In the genomic region with DNA sequence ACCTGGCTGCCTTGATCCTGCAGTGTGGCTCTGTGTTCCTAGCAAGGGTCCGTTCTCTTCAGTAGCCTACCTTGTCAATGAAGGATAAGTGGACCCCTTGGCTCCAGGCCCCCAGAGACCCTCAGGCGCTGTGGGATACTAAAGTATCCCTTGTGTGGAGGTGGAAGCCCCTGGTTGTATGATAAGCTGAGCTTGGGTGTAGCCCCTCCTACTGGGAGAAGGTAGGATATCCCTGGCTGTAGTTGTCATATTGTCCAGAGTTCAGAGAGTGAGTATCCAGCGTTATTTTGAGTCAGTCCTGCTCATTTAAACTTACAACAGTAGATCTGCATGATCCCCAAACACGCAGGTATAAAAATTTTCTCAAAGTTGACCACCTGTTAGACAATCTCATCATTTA, we compare ENCODE assay signal across 26 cellular contexts.
"Had no signal": no experiment of that assay in that cellular context is flagged by ENCODE, and none has a peak within 500 bp of the region (broad histone marks: within the 10 kb centered on the region; RNA-seq: fewer than 3 reads in every experiment).

No MANE protein-coding gene starts in this region.

- H2AFZ ChIP-seq: PC-9 had no signal

- H3K27me3 Mint-ChIP-seq: activated CD8-positive, alpha-beta memory T cell treated with anti-CD3 and anti-CD28 coated beads, Interleukin-2, amount 10 ng/mL, durations not matched to agents 7 days and 5 days; activated naive CD4-positive, alpha-beta T cell treated with anti-CD3 and anti-CD28 coated beads, Interleukin-2, amount 50 U/mL, for 24 hours; activated T-cell treated with anti-CD3 and anti-CD28 coated beads, Interleukin-2, amount 50 U/mL, for 24 hours had no signal

- H3K27ac ChIP-seq: breast epithelium, colonic mucosa, PC-9 had no signal

- H3K4me1 ChIP-seq: breast epithelium, colonic mucosa had no signal

- H3K36me3 ChIP-seq: breast epithelium, colonic mucosa had no signal

- H3K9me3 Mint-ChIP-seq: activated naive CD4-positive, alpha-beta T cell treated with anti-CD3 and anti-CD28 coated beads, Interleukin-2, amount 50 U/mL, for 24 hours; activated T-cell treated with anti-CD3 and anti-CD28 coated beads, Interleukin-2, amount 50 U/mL, for 24 hours; activated T-helper 1 cell treated with anti-CD3 and anti-CD28 coated beads, Interleukin-12 subunit alpha, Interleukin-12 subunit beta, Interleukin-2, Interleukin-4 antibody, amounts not matched to agents 30 ng/mL and 10 ng/mL and 1 ng/mL, durations not matched to agents 14 hours and 24 hours and 36 hours; T-cell had no signal

- DNase-seq: activated CD4-positive, alpha-beta T cell treated with anti-CD3 and anti-CD28 coated beads for 4 hours; activated CD4-positive, alpha-beta T cell treated with anti-CD3 and anti-CD28 coated beads, Interleukin-2, amount 50 U/mL, for 4 hours; activated CD8-positive, alpha-beta memory T cell treated with anti-CD3 and anti-CD28 coated beads, Interleukin-2, amount 10 ng/mL, durations not matched to agents 7 days and 5 days; activated effector memory CD4-positive, alpha-beta T cell treated with Interleukin-2 at 50 U/mL for 16 hours; activated naive CD4-positive, alpha-beta T cell; activated T-cell treated with anti-CD3 and anti-CD28 coated beads, Interleukin-2, amount 50 U/mL, for 24 hours; aorta; caudate nucleus; colonic mucosa; Kasumi-1; NCI-H1048; NCI-H146; NCI-H187 treated with DMSO at 0.1 percent for 48 hours; NCI-H2081 treated with DMSO at 0.1 percent for 48 hours; NCI-H446; NCI-H524; NCI-H774; PC-9; SIG-M5; T-cell; T-helper 2 cell; T1000 had no signal

- H3K36me3 Mint-ChIP-seq: activated CD8-positive, alpha-beta memory T cell treated with anti-CD3 and anti-CD28 coated beads, Interleukin-2, amount 10 ng/mL, durations not matched to agents 7 days and 5 days; activated naive CD4-positive, alpha-beta T cell treated with anti-CD3 and anti-CD28 coated beads, Interleukin-2, amount 50 U/mL, for 24 hours; T-cell had no signal

- H3K4me3 Mint-ChIP-seq: activated CD8-positive, alpha-beta memory T cell treated with anti-CD3 and anti-CD28 coated beads, Interleukin-2, amount 10 ng/mL, durations not matched to agents 7 days and 5 days; activated naive CD4-positive, alpha-beta T cell treated with anti-CD3 and anti-CD28 coated beads, Interleukin-2, amount 50 U/mL, for 24 hours; activated T-cell treated with anti-CD3 and anti-CD28 coated beads, Interleukin-2, amount 50 U/mL, for 24 hours; activated T-helper 1 cell treated with anti-CD3 and anti-CD28 coated beads, Interleukin-12 subunit alpha, Interleukin-12 subunit beta, Interleukin-2, Interleukin-4 antibody, amounts not matched to agents 30 ng/mL and 10 ng/mL and 1 ng/mL, durations not matched to agents 14 hours and 24 hours and 36 hours; T-cell had no signal

- H3K4me3 ChIP-seq: breast epithelium, colonic mucosa, PC-9 had no signal

- H3K4me2 ChIP-seq: PC-9 had no signal

- H3K27me3 ChIP-seq: breast epithelium, colonic mucosa had no signal

- H3K27ac Mint-ChIP-seq: activated CD8-positive, alpha-beta memory T cell treated with anti-CD3 and anti-CD28 coated beads, Interleukin-2, amount 10 ng/mL, durations not matched to agents 7 days and 5 days; activated naive CD4-positive, alpha-beta T cell treated with anti-CD3 and anti-CD28 coated beads, Interleukin-2, amount 50 U/mL, for 24 hours; activated T-cell treated with anti-CD3 and anti-CD28 coated beads, Interleukin-2, amount 50 U/mL, for 24 hours; activated T-helper 1 cell treated with anti-CD3 and anti-CD28 coated beads, Interleukin-12 subunit alpha, Interleukin-12 subunit beta, Interleukin-2, Interleukin-4 antibody, amounts not matched to agents 30 ng/mL and 10 ng/mL and 1 ng/mL, durations not matched to agents 14 hours and 24 hours and 36 hours; T-cell had no signal

- FAIRE-seq: TTC549 had no signal

- H3K4me1 Mint-ChIP-seq: activated CD8-positive, alpha-beta memory T cell treated with anti-CD3 and anti-CD28 coated beads, Interleukin-2, amount 10 ng/mL, durations not matched to agents 7 days and 5 days; activated naive CD4-positive, alpha-beta T cell treated with anti-CD3 and anti-CD28 coated beads, Interleukin-2, amount 50 U/mL, for 24 hours; T-cell had no signal

- H3K9me3 ChIP-seq: breast epithelium, colonic mucosa had no signal
